1 cellular context compared by ENCODE assay signal in the genomic region with DNA sequence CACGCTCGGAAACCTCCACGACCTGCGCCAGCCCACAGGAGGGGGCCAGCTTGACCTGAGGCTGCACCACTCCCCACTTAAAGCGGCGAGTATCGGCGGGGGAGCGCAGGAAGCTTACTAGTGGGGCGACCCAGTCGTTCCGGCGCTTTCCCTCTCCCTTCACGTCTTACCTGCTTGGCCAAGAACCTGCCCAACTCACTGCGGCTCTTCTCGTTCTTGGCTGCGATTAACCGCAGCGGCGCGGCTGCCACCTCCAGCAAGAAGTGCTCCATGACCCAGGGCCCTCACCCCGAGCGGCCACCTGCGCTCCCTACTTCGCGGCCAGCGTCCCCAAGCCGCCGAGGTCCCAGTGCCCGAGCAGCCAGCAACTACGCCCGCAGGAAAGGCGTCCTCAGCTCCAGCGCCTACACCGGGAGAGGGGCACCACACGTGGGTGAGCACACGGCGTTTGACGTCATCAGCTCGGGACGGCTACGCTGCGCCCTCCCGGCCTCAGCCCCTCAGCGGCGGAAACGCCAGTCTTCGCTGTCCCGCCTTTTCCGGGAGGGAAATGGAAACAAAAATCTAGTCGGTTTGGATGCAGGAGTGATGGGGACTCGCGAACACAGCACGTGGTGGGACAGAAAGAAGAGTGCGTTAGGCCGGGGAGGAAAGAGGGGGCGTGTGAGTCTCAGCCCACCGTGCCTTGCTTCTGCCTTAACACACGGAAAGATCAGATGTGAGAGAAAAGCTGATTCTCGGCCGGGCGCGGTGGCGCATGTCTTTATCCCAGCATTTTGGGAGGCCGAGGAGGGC.
TF ChIP-seq lines count a peak whose summit lies in the region.

A gene with protein sequence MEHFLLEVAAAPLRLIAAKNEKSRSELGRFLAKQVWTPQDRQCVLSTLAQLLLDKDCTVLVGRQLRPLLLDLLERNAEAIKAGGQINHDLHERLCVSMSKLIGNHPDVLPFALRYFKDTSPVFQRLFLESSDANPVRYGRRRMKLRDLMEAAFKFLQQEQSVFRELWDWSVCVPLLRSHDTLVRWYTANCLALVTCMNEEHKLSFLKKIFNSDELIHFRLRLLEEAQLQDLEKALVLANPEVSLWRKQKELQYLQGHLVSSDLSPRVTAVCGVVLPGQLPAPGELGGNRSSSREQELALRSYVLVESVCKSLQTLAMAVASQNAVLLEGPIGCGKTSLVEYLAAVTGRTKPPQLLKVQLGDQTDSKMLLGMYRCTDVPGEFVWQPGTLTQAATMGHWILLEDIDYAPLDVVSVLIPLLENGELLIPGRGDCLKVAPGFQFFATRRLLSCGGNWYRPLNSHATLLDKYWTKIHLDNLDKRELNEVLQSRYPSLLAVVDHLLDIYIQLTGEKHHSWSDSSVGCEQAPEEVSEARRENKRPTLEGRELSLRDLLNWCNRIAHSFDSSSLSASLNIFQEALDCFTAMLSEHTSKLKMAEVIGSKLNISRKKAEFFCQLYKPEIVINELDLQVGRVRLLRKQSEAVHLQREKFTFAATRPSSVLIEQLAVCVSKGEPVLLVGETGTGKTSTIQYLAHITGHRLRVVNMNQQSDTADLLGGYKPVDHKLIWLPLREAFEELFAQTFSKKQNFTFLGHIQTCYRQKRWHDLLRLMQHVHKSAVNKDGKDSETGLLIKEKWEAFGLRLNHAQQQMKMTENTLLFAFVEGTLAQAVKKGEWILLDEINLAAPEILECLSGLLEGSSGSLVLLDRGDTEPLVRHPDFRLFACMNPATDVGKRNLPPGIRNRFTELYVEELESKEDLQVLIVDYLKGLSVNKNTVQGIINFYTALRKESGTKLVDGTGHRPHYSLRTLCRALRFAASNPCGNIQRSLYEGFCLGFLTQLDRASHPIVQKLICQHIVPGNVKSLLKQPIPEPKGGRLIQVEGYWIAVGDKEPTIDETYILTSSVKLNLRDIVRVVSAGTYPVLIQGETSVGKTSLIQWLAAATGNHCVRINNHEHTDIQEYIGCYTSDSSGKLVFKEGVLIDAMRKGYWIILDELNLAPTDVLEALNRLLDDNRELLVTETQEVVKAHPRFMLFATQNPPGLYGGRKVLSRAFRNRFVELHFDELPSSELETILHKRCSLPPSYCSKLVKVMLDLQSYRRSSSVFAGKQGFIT (N-terminal part only) (minus strand): TSS at position 459 of the 795 bp plus-strand sequence. CDS start 187 bp downstream, at position 272.

TF ChIP-seq in GM12878, 131 proteins besides CTCF, POLR2A, EP300 and RAD21 (continued from another document):
- TF ChIP-seq HCFC1 (IDR thresholded peaks at IDR 0.05; ENCODE audit: low read length), result peak; percentile 70
- TF ChIP-seq ZNF217 (IDR thresholded peaks at IDR 0.05), result peak; percentile 29; the same call in 1 of the 2 replicates
- TF ChIP-seq, protein P1, sequence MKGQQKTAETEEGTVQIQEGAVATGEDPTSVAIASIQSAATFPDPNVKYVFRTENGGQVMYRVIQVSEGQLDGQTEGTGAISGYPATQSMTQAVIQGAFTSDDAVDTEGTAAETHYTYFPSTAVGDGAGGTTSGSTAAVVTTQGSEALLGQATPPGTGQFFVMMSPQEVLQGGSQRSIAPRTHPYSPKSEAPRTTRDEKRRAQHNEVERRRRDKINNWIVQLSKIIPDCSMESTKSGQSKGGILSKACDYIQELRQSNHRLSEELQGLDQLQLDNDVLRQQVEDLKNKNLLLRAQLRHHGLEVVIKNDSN (IDR thresholded peaks at IDR 0.05; ENCODE audit: borderline replicate concordance, extremely low read length, insufficient read depth, low read depth, low read length), result peak; percentile 84
- TF ChIP-seq TCF7 (IDR thresholded peaks at IDR 0.05; ENCODE audit: borderline replicate concordance), result no peak
TF ChIP-seq in GM12878: peak in this region for 56.
